In the genomic region with DNA sequence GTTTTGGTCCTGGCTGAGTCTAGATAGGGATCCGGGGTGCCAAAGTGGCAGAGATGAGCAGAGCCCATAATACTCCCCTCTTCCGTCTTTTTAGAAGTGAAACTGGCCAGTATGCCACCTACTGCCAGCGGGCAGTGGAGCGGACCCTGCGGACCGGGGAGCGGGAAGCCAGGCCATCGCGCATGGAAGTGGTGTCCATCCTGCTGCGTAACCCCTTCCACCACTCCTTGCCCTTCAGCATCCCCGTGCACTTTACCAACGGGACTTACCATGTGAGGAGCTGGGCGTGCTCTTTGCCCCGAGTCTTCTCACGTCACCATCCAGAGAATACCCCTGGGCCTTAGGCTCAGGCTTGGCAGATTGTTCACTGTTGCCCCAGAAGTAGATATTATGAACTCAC, we compare ENCODE assay signal across 20 cellular contexts.
"Had no signal": no experiment of that assay in that cellular context is flagged by ENCODE, and none has a peak within 500 bp of the region (broad histone marks: within the 10 kb centered on the region; RNA-seq: fewer than 3 reads in every experiment).

No MANE protein-coding gene starts in this region.

- H3K27ac Mint-ChIP-seq: progenitor cell of endocrine pancreas, type B pancreatic cell had no signal

- H3K4me1 ChIP-seq: pancreas, stomach, uterus had no signal

- ATAC-seq: left colon; left ventricle myocardium superior; mucosa of descending colon; naive thymus-derived CD8-positive, alpha-beta T cell; pancreas; right cardiac atrium had no signal

- H3K27me3 Mint-ChIP-seq: naive thymus-derived CD8-positive, alpha-beta T cell; progenitor cell of endocrine pancreas; type B pancreatic cell had no signal

- H3K4me1 Mint-ChIP-seq: naive thymus-derived CD8-positive, alpha-beta T cell; neural crest cell had no signal

- H3K36me3 Mint-ChIP-seq: naive thymus-derived CD8-positive, alpha-beta T cell; type B pancreatic cell had no signal

- H3K27me3 ChIP-seq: dorsolateral prefrontal cortex, hepatocyte, pancreas, stomach, thyroid gland, uterus had no signal

- H3K36me3 ChIP-seq: uterus had no signal

- H3K4me3 Mint-ChIP-seq: naive thymus-derived CD8-positive, alpha-beta T cell; neural crest cell; type B pancreatic cell had no signal

- H3K9me3 Mint-ChIP-seq: naive thymus-derived CD8-positive, alpha-beta T cell; neural crest cell; type B pancreatic cell had no signal

- H3K4me3 ChIP-seq: dorsolateral prefrontal cortex, hepatocyte, mucosa of descending colon, pancreas, stomach, thyroid gland, uterus had no signal

- H3K27ac ChIP-seq: hepatocyte, pancreas, stomach, uterus had no signal

- H3K9me3 ChIP-seq: mucosa of descending colon, pancreas, stomach, thyroid gland, uterus had no signal

- DNase-seq: cortex of kidney; effector CD8-positive, alpha-beta T cell; foreskin melanocyte; left colon; left ventricle myocardium superior; mammary epithelial cell; mucosa of descending colon; naive thymus-derived CD8-positive, alpha-beta T cell; occipital lobe; right cardiac atrium; stimulated activated naive CD4-positive, alpha-beta T cell; stomach; uterus had no signal
